1 cellular context compared by ENCODE assay signal in the genomic region with DNA sequence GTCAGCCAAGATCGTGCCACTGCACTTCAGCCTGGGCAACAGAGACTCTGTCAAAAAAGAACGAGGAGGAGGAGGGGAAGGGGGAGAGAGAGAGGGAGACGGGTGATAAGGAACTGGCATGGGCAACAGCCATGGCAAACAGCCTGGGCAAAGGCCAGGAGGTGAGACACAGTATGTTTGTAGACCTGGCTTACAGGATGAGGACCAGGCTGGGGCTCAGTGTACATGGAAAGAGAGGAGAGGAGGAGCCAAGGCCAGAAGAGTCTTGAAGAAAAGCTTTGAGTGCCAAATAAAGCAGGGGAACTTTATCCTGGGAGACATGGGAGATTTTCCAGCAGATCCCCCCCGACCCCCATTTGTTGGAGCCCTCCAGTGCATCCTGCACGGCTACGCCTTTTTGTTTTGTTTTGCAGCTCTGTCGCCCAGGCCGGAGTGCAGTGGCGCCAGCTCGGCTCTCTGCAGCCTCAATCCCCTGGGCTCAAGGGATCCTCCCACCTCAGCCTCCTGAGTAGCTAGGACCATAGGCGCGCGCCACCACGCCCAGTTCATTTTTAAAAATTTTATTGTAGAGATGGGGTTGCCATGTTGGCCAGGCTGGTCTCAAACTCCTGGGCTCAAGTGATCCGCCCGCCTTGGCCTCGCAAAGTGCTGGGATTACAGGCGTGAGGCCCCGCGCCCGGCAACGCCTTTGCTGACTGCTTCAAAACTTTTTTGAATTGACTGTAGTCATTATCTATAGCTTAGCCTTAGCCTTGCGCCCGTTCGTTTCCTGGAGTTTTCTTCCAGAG.
A peak's percentile ranks its signal among the peaks of the same experiment; 100 is the strongest.
TF ChIP-seq lines count a peak whose summit lies in the region.

No MANE protein-coding gene starts in this region.

TF ChIP-seq in HepG2, 621 proteins besides CTCF, POLR2A, EP300 and RAD21 (continued from another document and continues in another):
- TF ChIP-seq ZNF850 (CRISPR knock-in tag; conservative IDR thresholded peaks at IDR 0.05) (no peak), ZSCAN12 (CRISPR knock-in tag; IDR thresholded peaks at IDR 0.05) (no peak), TP53 (CRISPR knock-in tag; conservative IDR thresholded peaks at IDR 0.05) (no peak), SKI (IDR thresholded peaks at IDR 0.05; ENCODE audit: partially characterized antibody) (no peak), ZNF770 (CRISPR knock-in tag; IDR thresholded peaks at IDR 0.05) (peak; percentile 96), HNRNPL (IDR thresholded peaks at IDR 0.05; ENCODE audit: low read depth, low read length) (0 out of 2 replicates have a peak, but pooled peaks have one; percentile 17), ZNF44 (CRISPR knock-in tag; IDR thresholded peaks at IDR 0.05) (peak; percentile 1; the same call in 1 of the 2 replicates), NPAS2 (CRISPR knock-in tag; IDR thresholded peaks at IDR 0.05; ENCODE audit: borderline replicate concordance) (no peak), ZNF484 (CRISPR knock-in tag; IDR thresholded peaks at IDR 0.05; ENCODE audit: borderline replicate concordance, low read depth) (no peak), ZNF260 (CRISPR knock-in tag; IDR thresholded peaks at IDR 0.05; ENCODE audit: borderline replicate concordance, low read depth) (no peak), ZNF883 (CRISPR knock-in tag; IDR thresholded peaks at IDR 0.05; ENCODE audit: not compliant biosample characterization) (no peak), REL (CRISPR knock-in tag; conservative IDR thresholded peaks at IDR 0.05) (no peak), AKNA (CRISPR knock-in tag; IDR thresholded peaks at IDR 0.05; ENCODE audit: borderline replicate concordance) (no peak), ATF6 (CRISPR knock-in tag; conservative IDR thresholded peaks at IDR 0.05) (no peak), ARID5B (CRISPR knock-in tag; IDR thresholded peaks at IDR 0.05) (no peak; the same call in 1 of the 2 replicates), ARID2 (CRISPR knock-in tag; IDR thresholded peaks at IDR 0.05; ENCODE audit: borderline replicate concordance) (no peak), NFE2L2 (IDR thresholded peaks at IDR 0.05; ENCODE audit: low read length) (no peak), MBD4 (IDR thresholded peaks at IDR 0.05; ENCODE audit: borderline replicate concordance, low read length) (no peak), HHEX (CRISPR knock-in tag; IDR thresholded peaks at IDR 0.05) (no peak), TAF15 (IDR thresholded peaks at IDR 0.05; ENCODE audit: low read depth, low read length, poor library complexity, severe bottlenecking) (no peak), RFX1 (IDR thresholded peaks at IDR 0.05) (no peak), THAP11 (CRISPR knock-in tag; IDR thresholded peaks at IDR 0.05) (no peak), GTF2F1 (IDR thresholded peaks at IDR 0.05; ENCODE audit: low read length) (no peak), ZBTB21 (CRISPR knock-in tag; IDR thresholded peaks at IDR 0.05) (no peak), ZNF747 (CRISPR knock-in tag; IDR thresholded peaks at IDR 0.05; ENCODE audit: borderline replicate concordance) (no peak), ZNF83 (CRISPR knock-in tag; IDR thresholded peaks at IDR 0.05; ENCODE audit: borderline replicate concordance) (no peak), XBP1 (CRISPR knock-in tag; IDR thresholded peaks at IDR 0.05) (no peak), MED13 (CRISPR knock-in tag; IDR thresholded peaks at IDR 0.05) (no peak), MED8 (CRISPR knock-in tag; IDR thresholded peaks at IDR 0.05; ENCODE audit: insufficient replicate concordance) (no peak), ZNF350 (CRISPR knock-in tag; IDR thresholded peaks at IDR 0.05; ENCODE audit: borderline replicate concordance, low read depth) (no peak)
- TF ChIP-seq, protein P1, sequence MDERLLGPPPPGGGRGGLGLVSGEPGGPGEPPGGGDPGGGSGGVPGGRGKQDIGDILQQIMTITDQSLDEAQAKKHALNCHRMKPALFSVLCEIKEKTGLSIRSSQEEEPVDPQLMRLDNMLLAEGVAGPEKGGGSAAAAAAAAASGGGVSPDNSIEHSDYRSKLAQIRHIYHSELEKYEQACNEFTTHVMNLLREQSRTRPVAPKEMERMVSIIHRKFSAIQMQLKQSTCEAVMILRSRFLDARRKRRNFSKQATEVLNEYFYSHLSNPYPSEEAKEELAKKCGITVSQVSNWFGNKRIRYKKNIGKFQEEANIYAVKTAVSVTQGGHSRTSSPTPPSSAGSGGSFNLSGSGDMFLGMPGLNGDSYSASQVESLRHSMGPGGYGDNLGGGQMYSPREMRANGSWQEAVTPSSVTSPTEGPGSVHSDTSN (CRISPR knock-in tag; IDR thresholded peaks at IDR 0.05), result no peak
- TF ChIP-seq, protein P2, sequence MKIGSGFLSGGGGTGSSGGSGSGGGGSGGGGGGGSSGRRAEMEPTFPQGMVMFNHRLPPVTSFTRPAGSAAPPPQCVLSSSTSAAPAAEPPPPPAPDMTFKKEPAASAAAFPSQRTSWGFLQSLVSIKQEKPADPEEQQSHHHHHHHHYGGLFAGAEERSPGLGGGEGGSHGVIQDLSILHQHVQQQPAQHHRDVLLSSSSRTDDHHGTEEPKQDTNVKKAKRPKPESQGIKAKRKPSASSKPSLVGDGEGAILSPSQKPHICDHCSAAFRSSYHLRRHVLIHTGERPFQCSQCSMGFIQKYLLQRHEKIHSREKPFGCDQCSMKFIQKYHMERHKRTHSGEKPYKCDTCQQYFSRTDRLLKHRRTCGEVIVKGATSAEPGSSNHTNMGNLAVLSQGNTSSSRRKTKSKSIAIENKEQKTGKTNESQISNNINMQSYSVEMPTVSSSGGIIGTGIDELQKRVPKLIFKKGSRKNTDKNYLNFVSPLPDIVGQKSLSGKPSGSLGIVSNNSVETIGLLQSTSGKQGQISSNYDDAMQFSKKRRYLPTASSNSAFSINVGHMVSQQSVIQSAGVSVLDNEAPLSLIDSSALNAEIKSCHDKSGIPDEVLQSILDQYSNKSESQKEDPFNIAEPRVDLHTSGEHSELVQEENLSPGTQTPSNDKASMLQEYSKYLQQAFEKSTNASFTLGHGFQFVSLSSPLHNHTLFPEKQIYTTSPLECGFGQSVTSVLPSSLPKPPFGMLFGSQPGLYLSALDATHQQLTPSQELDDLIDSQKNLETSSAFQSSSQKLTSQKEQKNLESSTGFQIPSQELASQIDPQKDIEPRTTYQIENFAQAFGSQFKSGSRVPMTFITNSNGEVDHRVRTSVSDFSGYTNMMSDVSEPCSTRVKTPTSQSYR (CRISPR knock-in tag; IDR thresholded peaks at IDR 0.05; ENCODE audit: borderline replicate concordance), result no peak
- TF ChIP-seq, protein P3, sequence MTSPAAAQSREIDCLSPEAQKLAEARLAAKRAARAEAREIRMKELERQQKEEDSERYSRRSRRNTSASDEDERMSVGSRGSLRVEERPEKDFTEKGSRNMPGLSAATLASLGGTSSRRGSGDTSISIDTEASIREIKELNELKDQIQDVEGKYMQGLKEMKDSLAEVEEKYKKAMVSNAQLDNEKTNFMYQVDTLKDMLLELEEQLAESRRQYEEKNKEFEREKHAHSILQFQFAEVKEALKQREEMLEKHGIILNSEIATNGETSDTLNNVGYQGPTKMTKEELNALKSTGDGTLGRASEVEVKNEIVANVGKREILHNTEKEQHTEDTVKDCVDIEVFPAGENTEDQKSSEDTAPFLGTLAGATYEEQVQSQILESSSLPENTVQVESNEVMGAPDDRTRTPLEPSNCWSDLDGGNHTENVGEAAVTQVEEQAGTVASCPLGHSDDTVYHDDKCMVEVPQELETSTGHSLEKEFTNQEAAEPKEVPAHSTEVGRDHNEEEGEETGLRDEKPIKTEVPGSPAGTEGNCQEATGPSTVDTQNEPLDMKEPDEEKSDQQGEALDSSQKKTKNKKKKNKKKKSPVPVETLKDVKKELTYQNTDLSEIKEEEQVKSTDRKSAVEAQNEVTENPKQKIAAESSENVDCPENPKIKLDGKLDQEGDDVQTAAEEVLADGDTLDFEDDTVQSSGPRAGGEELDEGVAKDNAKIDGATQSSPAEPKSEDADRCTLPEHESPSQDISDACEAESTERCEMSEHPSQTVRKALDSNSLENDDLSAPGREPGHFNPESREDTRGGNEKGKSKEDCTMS (CRISPR knock-in tag; conservative IDR thresholded peaks at IDR 0.05), result no peak
